Comparison of ENCODE assay signal across 1 cellular context in the genomic region with DNA sequence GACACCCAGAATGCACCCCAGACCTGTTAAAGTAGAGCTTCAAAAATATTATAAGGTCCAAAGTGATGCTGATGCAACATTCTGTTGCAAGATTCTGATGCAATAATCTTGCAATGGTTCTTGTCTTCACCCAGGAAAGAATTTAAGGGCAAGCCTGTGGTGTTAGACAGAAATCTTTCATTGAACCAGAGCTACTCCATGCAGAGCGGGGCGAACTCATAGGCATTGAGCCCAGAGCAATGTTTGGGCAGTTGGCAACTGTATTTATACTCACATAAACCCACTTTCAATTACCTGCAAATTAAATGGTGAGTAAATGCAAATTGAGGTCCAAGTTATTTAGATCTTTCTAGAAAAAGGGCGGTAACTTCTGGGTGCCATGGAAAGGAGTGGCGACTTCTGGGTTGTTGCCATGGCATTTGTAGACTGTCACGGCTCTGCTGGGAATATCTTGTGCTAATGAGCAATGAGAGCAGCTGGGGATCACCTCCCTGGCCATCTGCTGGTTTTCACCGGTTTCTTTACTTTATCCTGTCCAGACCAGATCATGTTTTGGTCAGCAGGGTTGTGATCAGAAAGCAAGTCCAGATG.
TF ChIP-seq lines count a peak whose summit lies in the region.

No MANE protein-coding gene starts in this region.

TF ChIP-seq in K562, 482 proteins besides CTCF, POLR2A, EP300 and RAD21 (continued from another document and continues in another):
- TF ChIP-seq, protein P1, sequence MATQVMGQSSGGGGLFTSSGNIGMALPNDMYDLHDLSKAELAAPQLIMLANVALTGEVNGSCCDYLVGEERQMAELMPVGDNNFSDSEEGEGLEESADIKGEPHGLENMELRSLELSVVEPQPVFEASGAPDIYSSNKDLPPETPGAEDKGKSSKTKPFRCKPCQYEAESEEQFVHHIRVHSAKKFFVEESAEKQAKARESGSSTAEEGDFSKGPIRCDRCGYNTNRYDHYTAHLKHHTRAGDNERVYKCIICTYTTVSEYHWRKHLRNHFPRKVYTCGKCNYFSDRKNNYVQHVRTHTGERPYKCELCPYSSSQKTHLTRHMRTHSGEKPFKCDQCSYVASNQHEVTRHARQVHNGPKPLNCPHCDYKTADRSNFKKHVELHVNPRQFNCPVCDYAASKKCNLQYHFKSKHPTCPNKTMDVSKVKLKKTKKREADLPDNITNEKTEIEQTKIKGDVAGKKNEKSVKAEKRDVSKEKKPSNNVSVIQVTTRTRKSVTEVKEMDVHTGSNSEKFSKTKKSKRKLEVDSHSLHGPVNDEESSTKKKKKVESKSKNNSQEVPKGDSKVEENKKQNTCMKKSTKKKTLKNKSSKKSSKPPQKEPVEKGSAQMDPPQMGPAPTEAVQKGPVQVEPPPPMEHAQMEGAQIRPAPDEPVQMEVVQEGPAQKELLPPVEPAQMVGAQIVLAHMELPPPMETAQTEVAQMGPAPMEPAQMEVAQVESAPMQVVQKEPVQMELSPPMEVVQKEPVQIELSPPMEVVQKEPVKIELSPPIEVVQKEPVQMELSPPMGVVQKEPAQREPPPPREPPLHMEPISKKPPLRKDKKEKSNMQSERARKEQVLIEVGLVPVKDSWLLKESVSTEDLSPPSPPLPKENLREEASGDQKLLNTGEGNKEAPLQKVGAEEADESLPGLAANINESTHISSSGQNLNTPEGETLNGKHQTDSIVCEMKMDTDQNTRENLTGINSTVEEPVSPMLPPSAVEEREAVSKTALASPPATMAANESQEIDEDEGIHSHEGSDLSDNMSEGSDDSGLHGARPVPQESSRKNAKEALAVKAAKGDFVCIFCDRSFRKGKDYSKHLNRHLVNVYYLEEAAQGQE (CRISPR knock-in tag; IDR thresholded peaks at IDR 0.05; ENCODE audit: low read depth): peak; percentile 96
- TF ChIP-seq RCOR1 (IDR thresholded peaks at IDR 0.05; ENCODE audit: borderline replicate concordance in 1 of 2, low read depth in 2 of 2, low read length in 2 of 2) (no peak), ZNF76 (CRISPR knock-in tag; IDR thresholded peaks at IDR 0.05; ENCODE audit: borderline replicate concordance) (peak; percentile 100), CCNT2 (IDR thresholded peaks at IDR 0.05; ENCODE audit: borderline replicate concordance, extremely low read depth, insufficient read length, low read depth, low read length) (no peak), TFAP4 (CRISPR knock-in tag; IDR thresholded peaks at IDR 0.05; ENCODE audit: borderline replicate concordance) (no peak), SP1 (CRISPR knock-in tag; IDR thresholded peaks at IDR 0.05) (no peak), ZNF57 (CRISPR knock-in tag; IDR thresholded peaks at IDR 0.05) (peak; percentile 90), ZNF639 (CRISPR knock-in tag; conservative IDR thresholded peaks at IDR 0.05 in 1 of 2, IDR thresholded peaks at IDR 0.05 in 1 of 2) (peak in 1 of 2 experiments; percentile 93; a peak in 2 of 4 replicates), HDGF (IDR thresholded peaks at IDR 0.05) (no peak), NR0B1 (IDR thresholded peaks at IDR 0.05; ENCODE audit: partially characterized antibody) (no peak), TGIF2 (CRISPR knock-in tag; IDR thresholded peaks at IDR 0.05) (no peak), ZBTB2 (IDR thresholded peaks at IDR 0.05) (no peak), ZNF165 (CRISPR knock-in tag; IDR thresholded peaks at IDR 0.05; ENCODE audit: borderline replicate concordance) (peak; percentile 100), SREBF1 (IDR thresholded peaks at IDR 0.05; ENCODE audit: borderline replicate concordance, low read depth, low read length) (no peak), SIRT6 (IDR thresholded peaks at IDR 0.05; ENCODE audit: low read depth, low read length) (no peak), FOSL1 (tag; conservative IDR thresholded peaks at IDR 0.05) (peak; percentile 76), EHMT2 (IDR thresholded peaks at IDR 0.05) (no peak), ZBED1 (IDR thresholded peaks at IDR 0.05) (no peak), ZNF589 (CRISPR knock-in tag; IDR thresholded peaks at IDR 0.05; ENCODE audit: low read depth) (peak; percentile 100), CCAR2 (IDR thresholded peaks at IDR 0.05; ENCODE audit: low read depth, low read length) (no peak), RHOXF2B (CRISPR knock-in tag; conservative IDR thresholded peaks at IDR 0.05) (peak; percentile 100), BRCA1 (IDR thresholded peaks at IDR 0.05) (no peak), BRCA1 (CRISPR knock-in tag; IDR thresholded peaks at IDR 0.05) (no peak), ZNF507 (tag; conservative IDR thresholded peaks at IDR 0.05) (peak; percentile 94), NBN (IDR thresholded peaks at IDR 0.05; ENCODE audit: low read depth) (no peak), AFF1 (IDR thresholded peaks at IDR 0.05; ENCODE audit: low read depth in 1 of 2, partially characterized antibody in 2 of 2) (no peak), SMC3 (conservative IDR thresholded peaks at IDR 0.05; ENCODE audit: insufficient read depth, low read depth, low read length) (no peak), CBX8 (IDR thresholded peaks at IDR 0.05; ENCODE audit: borderline replicate concordance, extremely low read depth, low read depth, low read length, poor library complexity, severe bottlenecking) (no peak), NFE2L1 (tag; IDR thresholded peaks at IDR 0.05; ENCODE audit: borderline replicate concordance, low read depth) (peak; percentile 65)
- TF ChIP-seq, protein P2, sequence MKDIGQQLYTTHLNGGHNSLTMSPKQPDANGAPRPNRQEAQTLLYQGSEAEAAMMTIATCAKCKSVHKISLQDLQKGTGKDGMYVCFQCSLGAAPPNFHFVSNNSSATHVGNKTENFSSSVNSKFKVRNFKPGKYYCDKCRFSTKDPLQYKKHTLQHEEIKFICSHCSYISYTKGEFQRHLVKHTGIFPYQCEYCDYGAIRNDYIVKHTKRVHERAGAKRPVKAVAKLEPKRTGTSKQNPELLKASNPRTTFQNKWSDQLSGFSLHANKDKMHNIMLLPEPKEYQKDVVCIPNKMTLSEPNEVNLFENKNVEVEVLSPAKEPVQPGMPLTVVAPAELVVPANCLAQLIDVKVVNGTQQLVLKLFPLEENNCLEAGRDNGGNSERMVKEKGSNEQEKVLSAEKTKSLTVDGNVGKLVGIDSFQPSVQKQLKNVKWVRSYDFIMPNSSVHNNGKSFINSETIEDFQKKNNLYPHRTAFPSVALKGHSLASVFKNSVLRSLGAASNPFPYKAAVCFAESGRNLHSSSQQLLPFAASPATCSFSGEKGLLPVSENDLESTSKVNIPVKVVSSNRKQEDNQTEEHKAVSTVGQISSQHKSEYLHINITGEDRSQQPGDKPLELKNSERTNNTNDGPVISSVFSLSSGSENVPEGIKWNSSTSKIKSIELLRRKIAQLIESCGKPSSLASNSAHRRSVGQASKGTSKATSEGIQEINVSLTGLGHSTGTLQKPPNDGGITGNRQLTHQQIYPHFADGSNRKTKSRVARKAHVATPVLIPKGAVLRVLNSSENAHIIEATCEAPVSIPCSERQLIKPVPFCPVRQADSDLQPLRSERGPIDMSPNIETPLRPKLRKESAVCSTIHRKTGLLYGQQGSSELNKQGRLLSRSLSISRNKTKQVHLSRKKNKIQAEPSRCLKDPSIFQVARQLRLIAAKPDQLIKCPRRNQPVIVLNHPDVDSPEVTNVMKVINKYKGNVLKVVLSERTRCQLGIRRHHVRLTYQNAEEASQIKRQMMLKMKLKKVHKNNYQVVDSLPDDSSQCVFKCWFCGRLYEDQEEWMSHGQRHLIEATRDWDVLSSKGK (CRISPR knock-in tag; IDR thresholded peaks at IDR 0.05): peak; percentile 98
- TF ChIP-seq, protein P3, sequence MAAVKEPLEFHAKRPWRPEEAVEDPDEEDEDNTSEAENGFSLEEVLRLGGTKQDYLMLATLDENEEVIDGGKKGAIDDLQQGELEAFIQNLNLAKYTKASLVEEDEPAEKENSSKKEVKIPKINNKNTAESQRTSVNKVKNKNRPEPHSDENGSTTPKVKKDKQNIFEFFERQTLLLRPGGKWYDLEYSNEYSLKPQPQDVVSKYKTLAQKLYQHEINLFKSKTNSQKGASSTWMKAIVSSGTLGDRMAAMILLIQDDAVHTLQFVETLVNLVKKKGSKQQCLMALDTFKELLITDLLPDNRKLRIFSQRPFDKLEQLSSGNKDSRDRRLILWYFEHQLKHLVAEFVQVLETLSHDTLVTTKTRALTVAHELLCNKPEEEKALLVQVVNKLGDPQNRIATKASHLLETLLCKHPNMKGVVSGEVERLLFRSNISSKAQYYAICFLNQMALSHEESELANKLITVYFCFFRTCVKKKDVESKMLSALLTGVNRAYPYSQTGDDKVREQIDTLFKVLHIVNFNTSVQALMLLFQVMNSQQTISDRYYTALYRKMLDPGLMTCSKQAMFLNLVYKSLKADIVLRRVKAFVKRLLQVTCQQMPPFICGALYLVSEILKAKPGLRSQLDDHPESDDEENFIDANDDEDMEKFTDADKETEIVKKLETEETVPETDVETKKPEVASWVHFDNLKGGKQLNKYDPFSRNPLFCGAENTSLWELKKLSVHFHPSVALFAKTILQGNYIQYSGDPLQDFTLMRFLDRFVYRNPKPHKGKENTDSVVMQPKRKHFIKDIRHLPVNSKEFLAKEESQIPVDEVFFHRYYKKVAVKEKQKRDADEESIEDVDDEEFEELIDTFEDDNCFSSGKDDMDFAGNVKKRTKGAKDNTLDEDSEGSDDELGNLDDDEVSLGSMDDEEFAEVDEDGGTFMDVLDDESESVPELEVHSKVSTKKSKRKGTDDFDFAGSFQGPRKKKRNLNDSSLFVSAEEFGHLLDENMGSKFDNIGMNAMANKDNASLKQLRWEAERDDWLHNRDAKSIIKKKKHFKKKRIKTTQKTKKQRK (IDR thresholded peaks at IDR 0.05; ENCODE audit: borderline replicate concordance, low read depth, low read length): no peak
- TF ChIP-seq, protein P4, sequence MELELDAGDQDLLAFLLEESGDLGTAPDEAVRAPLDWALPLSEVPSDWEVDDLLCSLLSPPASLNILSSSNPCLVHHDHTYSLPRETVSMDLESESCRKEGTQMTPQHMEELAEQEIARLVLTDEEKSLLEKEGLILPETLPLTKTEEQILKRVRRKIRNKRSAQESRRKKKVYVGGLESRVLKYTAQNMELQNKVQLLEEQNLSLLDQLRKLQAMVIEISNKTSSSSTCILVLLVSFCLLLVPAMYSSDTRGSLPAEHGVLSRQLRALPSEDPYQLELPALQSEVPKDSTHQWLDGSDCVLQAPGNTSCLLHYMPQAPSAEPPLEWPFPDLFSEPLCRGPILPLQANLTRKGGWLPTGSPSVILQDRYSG (tag; conservative IDR thresholded peaks at IDR 0.05; ENCODE audit: low read depth): peak; percentile 99
